In the genomic region with DNA sequence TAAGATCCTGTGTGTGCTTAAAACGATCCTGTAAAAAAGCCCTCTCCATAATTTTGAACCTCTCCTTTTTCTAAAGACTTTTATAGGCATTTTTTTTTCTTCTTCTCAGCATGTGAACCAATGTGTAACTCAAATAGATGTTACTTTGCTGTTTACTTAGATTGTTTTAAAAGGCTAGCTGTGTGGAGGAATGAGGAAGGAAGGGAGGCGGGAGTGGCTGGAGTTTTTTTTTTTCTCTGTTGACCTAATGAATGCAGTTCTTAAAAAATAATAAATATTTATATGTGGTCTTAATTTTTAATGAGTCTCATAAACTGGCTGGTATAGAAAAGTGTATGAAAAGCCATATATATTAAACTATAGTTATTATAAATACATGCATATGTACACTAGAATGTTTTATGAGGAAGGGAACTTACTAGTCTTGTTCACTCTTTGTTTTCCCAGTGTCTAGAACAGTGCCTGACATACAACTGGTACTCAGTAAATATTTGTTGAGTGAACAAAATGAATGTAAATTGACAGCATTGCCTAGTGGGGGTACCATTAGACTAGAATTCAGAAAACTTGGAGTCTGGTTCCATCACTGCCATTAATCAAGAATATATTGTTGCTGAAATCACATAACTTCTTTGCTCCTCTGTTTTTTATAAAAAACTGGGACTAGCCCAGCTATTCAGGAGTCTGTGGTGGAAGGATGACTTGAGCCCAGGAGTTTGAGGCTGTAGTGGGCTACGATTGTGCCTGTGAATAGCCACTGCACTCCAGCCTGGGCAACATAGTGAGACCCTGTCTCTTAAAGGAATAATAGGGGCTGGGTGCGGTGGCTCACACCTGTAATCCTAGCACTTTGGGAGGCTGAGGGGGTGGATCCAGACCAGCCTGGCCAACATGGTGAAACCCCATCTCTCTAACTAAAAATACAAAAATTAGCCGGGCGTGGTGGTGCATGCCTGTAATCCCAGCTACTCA, we compare ENCODE assay signal across 1 cellular context.
TF ChIP-seq lines count a peak whose summit lies in the region.

No MANE protein-coding gene starts in this region.

TF ChIP-seq in SK-N-SH treated with all-trans-retinoic acid at 6 μM for 48 hours, 23 proteins besides CTCF, POLR2A, EP300 and RAD21 (continued from another document):
- TF ChIP-seq, protein P1, sequence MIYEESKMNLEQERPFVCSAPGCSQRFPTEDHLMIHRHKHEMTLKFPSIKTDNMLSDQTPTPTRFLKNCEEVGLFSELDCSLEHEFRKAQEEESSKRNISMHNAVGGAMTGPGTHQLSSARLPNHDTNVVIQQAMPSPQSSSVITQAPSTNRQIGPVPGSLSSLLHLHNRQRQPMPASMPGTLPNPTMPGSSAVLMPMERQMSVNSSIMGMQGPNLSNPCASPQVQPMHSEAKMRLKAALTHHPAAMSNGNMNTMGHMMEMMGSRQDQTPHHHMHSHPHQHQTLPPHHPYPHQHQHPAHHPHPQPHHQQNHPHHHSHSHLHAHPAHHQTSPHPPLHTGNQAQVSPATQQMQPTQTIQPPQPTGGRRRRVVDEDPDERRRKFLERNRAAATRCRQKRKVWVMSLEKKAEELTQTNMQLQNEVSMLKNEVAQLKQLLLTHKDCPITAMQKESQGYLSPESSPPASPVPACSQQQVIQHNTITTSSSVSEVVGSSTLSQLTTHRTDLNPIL (CRISPR knock-in tag; IDR thresholded peaks at IDR 0.05; ENCODE audit: low read depth) = no peak
